19 cellular contexts compared by ENCODE assay signal in genomic region chr10:51783907-51784306, GRCh38.
"Had no signal": no experiment of that assay in that cellular context is flagged by ENCODE, and none has a peak within 500 bp of the region (broad histone marks: within the 10 kb centered on the region; RNA-seq: fewer than 3 reads in every experiment).

No MANE protein-coding gene starts in this region.

- H3K27me3 Mint-ChIP-seq: stimulated activated memory B cell treated with anti-CD40 and anti-IgM and Interleukin-4, amounts not matched to agents 10 μg/mL and 1 μg/mL and 100 μg/mL, for 72 hours; stimulated activated naive CD8-positive, alpha-beta T cell treated with anti-CD3 and anti-CD28 coated beads, Interleukin-15, Interleukin-2, amounts not matched to agents 100 ng/mL and 50 ng/mL, for 24 hours had no signal

- H3K27me3 ChIP-seq: dorsolateral prefrontal cortex, heart left ventricle, spleen, tibial artery, upper lobe of left lung, uterus had no signal

- H3K9me3 Mint-ChIP-seq: natural killer cell; neural crest cell; stimulated activated memory B cell treated with anti-CD40 and anti-IgM and Interleukin-4, amounts not matched to agents 10 μg/mL and 1 μg/mL and 100 μg/mL, for 72 hours; stimulated activated naive CD8-positive, alpha-beta T cell treated with anti-CD3 and anti-CD28 coated beads, Interleukin-15, Interleukin-2, amounts not matched to agents 100 ng/mL and 50 ng/mL, for 24 hours had no signal

- H3K4me3 ChIP-seq: dorsolateral prefrontal cortex, heart left ventricle, spleen, tibial artery, upper lobe of left lung, uterus had no signal

- H3K27ac Mint-ChIP-seq: mesothelial cell of epicardium; natural killer cell; stimulated activated memory B cell treated with anti-CD40 and anti-IgM and Interleukin-4, amounts not matched to agents 10 μg/mL and 1 μg/mL and 100 μg/mL, for 72 hours; stimulated activated naive CD8-positive, alpha-beta T cell treated with anti-CD3 and anti-CD28 coated beads, Interleukin-15, Interleukin-2, amounts not matched to agents 100 ng/mL and 50 ng/mL, for 24 hours had no signal

- H3K4me3 Mint-ChIP-seq: mesothelial cell of epicardium; natural killer cell; neural crest cell; stimulated activated memory B cell treated with anti-CD40 and anti-IgM and Interleukin-4, amounts not matched to agents 10 μg/mL and 1 μg/mL and 100 μg/mL, for 72 hours; stimulated activated naive CD8-positive, alpha-beta T cell treated with anti-CD3 and anti-CD28 coated beads, Interleukin-15, Interleukin-2, amounts not matched to agents 100 ng/mL and 50 ng/mL, for 24 hours had no signal

- H3K4me1 Mint-ChIP-seq: natural killer cell; stimulated activated memory B cell treated with anti-CD40 and anti-IgM and Interleukin-4, amounts not matched to agents 10 μg/mL and 1 μg/mL and 100 μg/mL, for 72 hours had no signal

- DNase-seq: cortex of kidney; dorsolateral prefrontal cortex; effector CD8-positive, alpha-beta T cell; heart left ventricle; kidney glomerular epithelial cell; mammary epithelial cell; natural killer cell; posterior cingulate gyrus; spleen; stimulated activated CD4-positive, alpha-beta T cell treated with anti-CD3 and anti-CD28 coated beads, Interleukin-15, amount 100 ng/mL, for 24 hours; stimulated activated CD4-positive, alpha-beta T cell treated with anti-CD3 and anti-CD28 coated beads, Interleukin-1b, Interleukin-23, amount 100 ng/mL, for 48 hours; stimulated activated CD4-positive, alpha-beta T cell treated with anti-CD3 and anti-CD28 coated beads, Interleukin-4, amount 100 ng/mL, for 24 hours; tibial artery; upper lobe of left lung; uterus had no signal

- H3K27ac ChIP-seq: dorsolateral prefrontal cortex, heart left ventricle, spleen, tibial artery, upper lobe of left lung, uterus had no signal

- H3K36me3 ChIP-seq: heart left ventricle, spleen, tibial artery, upper lobe of left lung, uterus had no signal

- H3K9me3 ChIP-seq: heart left ventricle, spleen, tibial artery, upper lobe of left lung, uterus had no signal

- H3K4me1 ChIP-seq: heart left ventricle, spleen, upper lobe of left lung, uterus had no signal

- H3K36me3 Mint-ChIP-seq: mesothelial cell of epicardium; natural killer cell; stimulated activated memory B cell treated with anti-CD40 and anti-IgM and Interleukin-4, amounts not matched to agents 10 μg/mL and 1 μg/mL and 100 μg/mL, for 72 hours had no signal
